Comparison of ENCODE assay signal across 8 cellular contexts in genomic region chr14:61280526-61281185, GRCh38. TPM values are rescaled to one million over a fixed set of nuclear protein-coding genes. Genes with fewer than 3 reads are reported as not detected.
DNase-seq lines count a peak whose midpoint lies in the region; ATAC-seq and TF ChIP-seq lines count a peak whose summit lies in the region.

No MANE protein-coding gene starts in this region.

- H3K79me2 ChIP-seq in trophoblast cell (ENCODE audit: control insufficient read depth, insufficient read depth, low read length, poor library complexity), result peaks cover 4% of the 10 kb centered on the region

- H2BK12ac ChIP-seq in trophoblast cell (ENCODE audit: low read length), result no peak overlapping the region

- H2AFZ ChIP-seq in trophoblast cell (ENCODE audit: insufficient read depth, low read length, poor library complexity), result peak overlapping the region; percentile 89

- H3K4me1 ChIP-seq in trophoblast cell (ENCODE audit: control insufficient read depth in 1 of 2, insufficient read depth in 2 of 2, low read length in 2 of 2) (peaks cover 4 to 9% of the 10 kb centered on the region in 2 experiments), tibial artery (peaks cover 0 to 32% (median 10%) of the 10 kb centered on the region in 4 donors)

- ATAC-seq in HG03565 (IDR thresholded peaks at IDR 0.05; ENCODE audit: unreplicated experiment), result no peak
- ATAC-seq in HG03280 (IDR thresholded peaks at IDR 0.05; ENCODE audit: unreplicated experiment), result no peak

- H3K9me3 ChIP-seq in trophoblast cell (ENCODE audit: insufficient read depth, low read depth, low read length) (peaks cover 8% of the 10 kb centered on the region), tibial artery (no peaks in the 10 kb centered on the region)

- H3K9me3 Mint-ChIP-seq in glutamatergic neuron (ENCODE audit: unreplicated experiment), result no peaks in the 10 kb centered on the region

- intact Hi-C loops in tibial artery (cut with DNase I; ENCODE audit: low total_unique reads), result no loop called here

- peak overlapping the region; percentile 77 for H2BK120ac ChIP-seq in trophoblast cell (ENCODE audit: insufficient read depth, low read length, poor library complexity)

- H3K27me3 ChIP-seq in trophoblast cell (ENCODE audit: insufficient read depth, low read length), result no peaks in the 10 kb centered on the region
- no peaks in the 10 kb centered on the region for H3K27me3 ChIP-seq in tibial artery

- no peak overlapping the region for H3K27ac Mint-ChIP-seq in glutamatergic neuron (ENCODE audit: unreplicated experiment)

- peak overlapping the region; percentile 6 for H3K18ac ChIP-seq in trophoblast cell (ENCODE audit: low read length)

- H3K36me3 ChIP-seq in trophoblast cell (ENCODE audit: control insufficient read depth in 1 of 2, insufficient read depth in 2 of 2, low read length in 2 of 2) (no peaks in the 10 kb centered on the region), tibial artery (peaks cover 0 to 14% (median 0%) of the 10 kb centered on the region in 3 donors)

- peak overlapping the region; percentile 83 for H3K9ac ChIP-seq in trophoblast cell (ENCODE audit: low read length)

- peak overlapping the region; percentile 78 for H3K4me2 ChIP-seq in trophoblast cell (ENCODE audit: low read length)

- peak; percentile 35 for DNase-seq in GM12865 (ENCODE audit: low read depth)
- peak; percentile 88 for DNase-seq in NCI-H748 (lab: John Stamatoyannopoulos, UW; ENCODE audit: unreplicated experiment)
- peak; percentile 52 for DNase-seq in activated gamma-delta T cell (lab: John Stamatoyannopoulos, UW)
- peak; percentile 74 for DNase-seq in glutamatergic neuron
- peak; percentile 51 to 65 for DNase-seq in trophoblast cell
- DNase-seq in tibial artery, result peak; percentile 54 to 77

- peak overlapping the region; percentile 17 for H3K4ac ChIP-seq in trophoblast cell (ENCODE audit: low read depth, low read length)

- H2AK5ac ChIP-seq in trophoblast cell (ENCODE audit: low read length), result no peak overlapping the region

- H3K4me3 Mint-ChIP-seq in glutamatergic neuron (ENCODE audit: unreplicated experiment), result peak overlapping the region; percentile 78

- peaks cover 15% of the 10 kb centered on the region for H3K27me3 Mint-ChIP-seq in glutamatergic neuron (ENCODE audit: unreplicated experiment)

- H3K23ac ChIP-seq in trophoblast cell (ENCODE audit: low read length), result no peak overlapping the region

- H4K8ac ChIP-seq in trophoblast cell (ENCODE audit: low read depth, low read length), result peak overlapping the region; percentile 78

- H3K4me1 Mint-ChIP-seq in glutamatergic neuron (ENCODE audit: low read depth, unreplicated experiment), result no peaks in the 10 kb centered on the region

- peak overlapping the region; percentile 76 for H3K14ac ChIP-seq in trophoblast cell (ENCODE audit: low read length)

- H3K27ac ChIP-seq in trophoblast cell (ENCODE audit: low read depth, low read length) (peak overlapping the region; percentile 43), tibial artery (peak overlapping the region; percentile 88 to 98)

- peak overlapping the region; percentile 53 for H2BK5ac ChIP-seq in trophoblast cell (ENCODE audit: low read depth, low read length, poor library complexity)

- H4K12ac ChIP-seq in trophoblast cell (ENCODE audit: low read depth, low read length), result peak overlapping the region; percentile 70

- peak overlapping the region; percentile 78 for H4K91ac ChIP-seq in trophoblast cell (ENCODE audit: low read depth, low read length)

- no peaks in the 10 kb centered on the region for H3K36me3 Mint-ChIP-seq in glutamatergic neuron (ENCODE audit: unreplicated experiment)

- peak overlapping the region; percentile 22; the same call in 1 of the 2 replicates for H3K4me3 ChIP-seq in GM12865 (ENCODE audit: low read depth, low read length)
- peak overlapping the region; percentile 76 for H3K4me3 ChIP-seq in trophoblast cell (ENCODE audit: low read depth, low read length)
- peak overlapping the region; percentile 72 to 90 for H3K4me3 ChIP-seq in tibial artery

- no CpG with 5 or more reads among the region's 81 CpGs for WGBS in trophoblast cell (ENCODE audit: extremely low coverage, insufficient coverage, insufficient read length)

- peaks cover 9% of the 10 kb centered on the region for H3K79me1 ChIP-seq in trophoblast cell (ENCODE audit: low read length)

- peak; percentile 23 for TF ChIP-seq CTCF in GM12865 (IDR thresholded peaks at IDR 0.05; ENCODE audit: insufficient read depth, low read depth, low read length, missing control alignments)
- TF ChIP-seq CTCF in glutamatergic neuron (IDR thresholded peaks at IDR 0.05; ENCODE audit: partially characterized antibody, unreplicated experiment), result peak; percentile 50
- TF ChIP-seq CTCF in tibial artery (IDR thresholded peaks at IDR 0.05), result peak; percentile 29 to 37

RNA-seq across cellular contexts. Expression of gene TMEM30B, which starts 0.5 kb away (rescaled TPM):
- not detected for total RNA-seq in glutamatergic neuron (ENCODE audit: unreplicated experiment)
- polyA plus RNA-seq in trophoblast cell (2013), result 13.0 and 14.0 TPM in 2 replicates

RNA-seq across cellular contexts. Expression of gene PRKCH, which starts 40.7 kb away (rescaled TPM):
- total RNA-seq in glutamatergic neuron (ENCODE audit: unreplicated experiment), result 0.54 TPM
- 145 and 158 TPM in 2 replicates for polyA plus RNA-seq in trophoblast cell (2013)

Comparison
In these comparisons a context has a peak if more than half of its experiments do, and no peak if none do; other contexts are left out.
1. DNase-seq: peak in every context shown above with its lines; median percentile 88 in NCI-H748; 74 in glutamatergic neuron; 66 in tibial artery; 58 in trophoblast cell; 52 in activated gamma-delta T cell; 35 in GM12865.
2. H3K4me3 ChIP-seq: peak in every context shown above with its lines; median percentile 81 in tibial artery; 76 in trophoblast cell; 22 in GM12865.